ENCODE assay signal across 1 cellular context in the genomic region with DNA sequence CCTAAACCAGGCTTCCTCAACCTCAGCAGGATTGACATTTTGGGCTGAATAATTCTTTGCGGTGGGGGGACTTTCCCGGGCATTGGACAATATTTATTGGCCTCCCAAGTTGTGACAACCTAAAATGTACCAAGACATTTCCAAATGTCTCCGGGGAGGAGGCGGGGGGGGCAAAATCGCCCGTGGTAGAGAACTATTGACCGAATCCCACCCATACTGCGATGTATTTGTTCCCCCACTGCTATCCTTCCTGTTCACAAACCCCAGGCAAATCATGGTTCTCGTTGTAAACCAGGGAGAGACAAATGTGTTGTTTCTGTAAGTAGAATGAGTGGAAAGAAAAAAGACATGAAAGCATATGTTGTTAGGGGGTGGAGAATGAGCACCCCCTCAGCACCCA.
TF ChIP-seq lines count a peak whose summit lies in the region.

No MANE protein-coding gene starts in this region.

TF ChIP-seq in HEK293, 187 proteins besides CTCF, POLR2A, EP300 and RAD21 (continued from another document):
- TF ChIP-seq, protein P1, sequence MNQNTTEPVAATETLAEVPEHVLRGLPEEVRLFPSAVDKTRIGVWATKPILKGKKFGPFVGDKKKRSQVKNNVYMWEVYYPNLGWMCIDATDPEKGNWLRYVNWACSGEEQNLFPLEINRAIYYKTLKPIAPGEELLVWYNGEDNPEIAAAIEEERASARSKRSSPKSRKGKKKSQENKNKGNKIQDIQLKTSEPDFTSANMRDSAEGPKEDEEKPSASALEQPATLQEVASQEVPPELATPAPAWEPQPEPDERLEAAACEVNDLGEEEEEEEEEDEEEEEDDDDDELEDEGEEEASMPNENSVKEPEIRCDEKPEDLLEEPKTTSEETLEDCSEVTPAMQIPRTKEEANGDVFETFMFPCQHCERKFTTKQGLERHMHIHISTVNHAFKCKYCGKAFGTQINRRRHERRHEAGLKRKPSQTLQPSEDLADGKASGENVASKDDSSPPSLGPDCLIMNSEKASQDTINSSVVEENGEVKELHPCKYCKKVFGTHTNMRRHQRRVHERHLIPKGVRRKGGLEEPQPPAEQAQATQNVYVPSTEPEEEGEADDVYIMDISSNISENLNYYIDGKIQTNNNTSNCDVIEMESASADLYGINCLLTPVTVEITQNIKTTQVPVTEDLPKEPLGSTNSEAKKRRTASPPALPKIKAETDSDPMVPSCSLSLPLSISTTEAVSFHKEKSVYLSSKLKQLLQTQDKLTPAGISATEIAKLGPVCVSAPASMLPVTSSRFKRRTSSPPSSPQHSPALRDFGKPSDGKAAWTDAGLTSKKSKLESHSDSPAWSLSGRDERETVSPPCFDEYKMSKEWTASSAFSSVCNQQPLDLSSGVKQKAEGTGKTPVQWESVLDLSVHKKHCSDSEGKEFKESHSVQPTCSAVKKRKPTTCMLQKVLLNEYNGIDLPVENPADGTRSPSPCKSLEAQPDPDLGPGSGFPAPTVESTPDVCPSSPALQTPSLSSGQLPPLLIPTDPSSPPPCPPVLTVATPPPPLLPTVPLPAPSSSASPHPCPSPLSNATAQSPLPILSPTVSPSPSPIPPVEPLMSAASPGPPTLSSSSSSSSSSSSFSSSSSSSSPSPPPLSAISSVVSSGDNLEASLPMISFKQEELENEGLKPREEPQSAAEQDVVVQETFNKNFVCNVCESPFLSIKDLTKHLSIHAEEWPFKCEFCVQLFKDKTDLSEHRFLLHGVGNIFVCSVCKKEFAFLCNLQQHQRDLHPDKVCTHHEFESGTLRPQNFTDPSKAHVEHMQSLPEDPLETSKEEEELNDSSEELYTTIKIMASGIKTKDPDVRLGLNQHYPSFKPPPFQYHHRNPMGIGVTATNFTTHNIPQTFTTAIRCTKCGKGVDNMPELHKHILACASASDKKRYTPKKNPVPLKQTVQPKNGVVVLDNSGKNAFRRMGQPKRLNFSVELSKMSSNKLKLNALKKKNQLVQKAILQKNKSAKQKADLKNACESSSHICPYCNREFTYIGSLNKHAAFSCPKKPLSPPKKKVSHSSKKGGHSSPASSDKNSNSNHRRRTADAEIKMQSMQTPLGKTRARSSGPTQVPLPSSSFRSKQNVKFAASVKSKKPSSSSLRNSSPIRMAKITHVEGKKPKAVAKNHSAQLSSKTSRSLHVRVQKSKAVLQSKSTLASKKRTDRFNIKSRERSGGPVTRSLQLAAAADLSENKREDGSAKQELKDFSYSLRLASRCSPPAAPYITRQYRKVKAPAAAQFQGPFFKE (tag by site-specific recombination; IDR thresholded peaks at IDR 0.05; ENCODE audit: borderline replicate concordance): no peak
- TF ChIP-seq ZNF692 (tag by site-specific recombination; IDR thresholded peaks at IDR 0.05): no peak
- TF ChIP-seq, protein P2, sequence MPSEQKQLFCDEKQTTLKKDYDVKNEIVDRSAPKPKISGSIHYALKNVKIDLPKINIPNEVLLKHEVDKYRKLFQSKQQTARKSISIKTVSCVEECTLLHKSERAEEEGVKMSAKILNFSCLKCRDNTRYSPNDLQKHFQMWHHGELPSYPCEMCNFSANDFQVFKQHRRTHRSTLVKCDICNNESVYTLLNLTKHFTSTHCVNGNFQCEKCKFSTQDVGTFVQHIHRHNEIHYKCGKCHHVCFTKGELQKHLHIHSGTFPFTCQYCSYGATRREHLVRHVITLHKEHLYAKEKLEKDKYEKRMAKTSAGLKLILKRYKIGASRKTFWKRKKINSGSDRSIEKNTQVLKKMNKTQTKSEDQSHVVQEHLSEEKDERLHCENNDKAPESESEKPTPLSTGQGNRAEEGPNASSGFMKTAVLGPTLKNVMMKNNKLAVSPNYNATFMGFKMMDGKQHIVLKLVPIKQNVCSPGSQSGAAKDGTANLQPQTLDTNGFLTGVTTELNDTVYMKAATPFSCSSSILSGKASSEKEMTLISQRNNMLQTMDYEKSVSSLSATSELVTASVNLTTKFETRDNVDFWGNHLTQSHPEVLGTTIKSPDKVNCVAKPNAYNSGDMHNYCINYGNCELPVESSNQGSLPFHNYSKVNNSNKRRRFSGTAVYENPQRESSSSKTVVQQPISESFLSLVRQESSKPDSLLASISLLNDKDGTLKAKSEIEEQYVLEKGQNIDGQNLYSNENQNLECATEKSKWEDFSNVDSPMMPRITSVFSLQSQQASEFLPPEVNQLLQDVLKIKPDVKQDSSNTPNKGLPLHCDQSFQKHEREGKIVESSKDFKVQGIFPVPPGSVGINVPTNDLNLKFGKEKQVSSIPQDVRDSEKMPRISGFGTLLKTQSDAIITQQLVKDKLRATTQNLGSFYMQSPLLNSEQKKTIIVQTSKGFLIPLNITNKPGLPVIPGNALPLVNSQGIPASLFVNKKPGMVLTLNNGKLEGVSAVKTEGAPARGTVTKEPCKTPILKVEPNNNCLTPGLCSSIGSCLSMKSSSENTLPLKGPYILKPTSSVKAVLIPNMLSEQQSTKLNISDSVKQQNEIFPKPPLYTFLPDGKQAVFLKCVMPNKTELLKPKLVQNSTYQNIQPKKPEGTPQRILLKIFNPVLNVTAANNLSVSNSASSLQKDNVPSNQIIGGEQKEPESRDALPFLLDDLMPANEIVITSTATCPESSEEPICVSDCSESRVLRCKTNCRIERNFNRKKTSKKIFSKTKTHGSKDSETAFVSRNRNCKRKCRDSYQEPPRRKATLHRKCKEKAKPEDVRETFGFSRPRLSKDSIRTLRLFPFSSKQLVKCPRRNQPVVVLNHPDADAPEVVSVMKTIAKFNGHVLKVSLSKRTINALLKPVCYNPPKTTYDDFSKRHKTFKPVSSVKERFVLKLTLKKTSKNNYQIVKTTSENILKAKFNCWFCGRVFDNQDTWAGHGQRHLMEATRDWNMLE (tag by site-specific recombination; conservative IDR thresholded peaks at IDR 0.05; ENCODE audit: low read depth): no peak
